In the genomic region with DNA sequence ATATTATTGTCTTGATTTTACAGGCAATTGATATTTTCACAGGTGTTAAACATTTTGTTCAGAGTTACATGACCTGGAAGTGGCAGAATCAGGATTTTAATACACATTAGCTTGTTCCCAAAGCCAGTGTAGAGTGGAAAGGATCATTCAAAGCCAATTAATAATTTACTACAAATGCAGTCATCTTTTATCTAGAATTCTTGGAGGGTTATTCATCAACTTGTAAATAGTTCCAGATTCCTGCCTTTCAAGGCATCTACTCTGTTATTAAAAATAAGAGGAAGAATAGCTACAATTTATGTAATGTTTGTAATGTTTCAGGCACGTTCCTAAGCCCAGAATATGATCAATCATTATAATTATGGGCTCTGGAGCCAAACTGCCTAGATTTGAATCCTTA, we compare ENCODE assay signal across 16 cellular contexts.
"Had no signal": no experiment of that assay in that cellular context is flagged by ENCODE, and none has a peak within 500 bp of the region (broad histone marks: within the 10 kb centered on the region; RNA-seq: fewer than 3 reads in every experiment).

No MANE protein-coding gene starts in this region.

- H3K27ac ChIP-seq: lower lobe of right lung, tibial nerve, vagina had no signal

- H3K36me3 ChIP-seq: lower lobe of right lung, tibial nerve, vagina had no signal

- DNase-seq: activated B cell treated with CpG ODN at 0.5 μM for 24 hours; activated CD4-positive, alpha-beta T cell treated with anti-CD3 and anti-CD28 coated beads, Interleukin-2, amount 50 U/mL, for 1 hour; activated naive CD4-positive, alpha-beta T cell treated with anti-CD3 and anti-CD28 coated beads, Interleukin-2, amount 10 ng/mL, durations not matched to agents 7 days and 5 days; activated T-cell treated with anti-CD3 and anti-CD28 coated beads for 4 hours; central memory CD4-positive, alpha-beta T cell; cortex of kidney; effector memory CD4-positive, alpha-beta T cell; islet precursor cell; lower lobe of right lung; naive thymus-derived CD4-positive, alpha-beta T cell; posterior cingulate gyrus; right cardiac atrium; T-helper 17 cell had no signal

- H3K4me3 ChIP-seq: lower lobe of right lung, smooth muscle cell, tibial nerve, vagina had no signal

- H3K4me2 ChIP-seq: smooth muscle cell had no signal

- H3K9me3 ChIP-seq: lower lobe of right lung, vagina had no signal

- H3K4me1 ChIP-seq: lower lobe of right lung, vagina had no signal

- H3K27me3 ChIP-seq: tibial nerve, vagina had no signal
